Comparison of ENCODE assay signal across 15 cellular contexts in the genomic region with DNA sequence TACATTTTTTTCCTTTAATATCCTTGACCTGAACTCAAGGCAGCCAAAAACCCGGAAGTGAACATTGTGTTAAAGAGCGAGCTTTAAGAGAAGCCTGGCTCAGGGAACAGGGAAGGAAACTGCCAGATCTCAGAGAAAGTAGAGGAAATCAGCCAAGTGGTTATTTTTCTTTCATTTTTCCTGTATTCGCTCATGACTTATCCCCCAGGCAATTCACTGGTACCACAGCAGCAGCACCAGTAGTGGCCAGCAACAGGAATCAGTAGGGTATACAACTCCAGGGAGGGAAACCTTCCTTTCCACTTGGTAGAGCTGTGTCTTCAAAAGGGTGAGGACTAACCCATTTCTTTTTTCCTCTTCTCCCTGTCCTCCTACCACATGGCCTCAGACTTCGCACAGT.
DNase-seq lines count a peak whose midpoint lies in the region; TF ChIP-seq lines count a peak whose summit lies in the region.
"Had no signal": no experiment of that assay in that cellular context is flagged by ENCODE, and none has a peak within 500 bp of the region (broad histone marks: within the 10 kb centered on the region; RNA-seq: fewer than 3 reads in every experiment).

No MANE protein-coding gene starts in this region.

- no peak overlapping the region for H3K27ac ChIP-seq in neuronal stem cell (replicated peaks; ENCODE audit: low read length)
- H3K27ac ChIP-seq: ovary had no signal

- H3K4ac ChIP-seq in neuronal stem cell (ENCODE audit: low read length): no peak overlapping the region

- no peak overlapping the region for H4K91ac ChIP-seq in neuronal stem cell (ENCODE audit: low read depth, low read length, poor library complexity)

- H3K27me3 ChIP-seq in neuronal stem cell (ENCODE audit: control insufficient read depth in 3 of 3, insufficient read depth in 3 of 3, low read depth in 1 of 3, low read length in 3 of 3): no peaks in the 10 kb centered on the region
- H3K27me3 ChIP-seq: ovary, tibial artery had no signal

- H3K4me2 ChIP-seq in neuronal stem cell (ENCODE audit: insufficient read depth, low read length, poor library complexity, severe bottlenecking): no peak overlapping the region

- no peak overlapping the region for H2BK120ac ChIP-seq in neuronal stem cell (ENCODE audit: low read depth, low read length)

- no peak for TF ChIP-seq CTCF in astrocyte of the spinal cord (IDR thresholded peaks at IDR 0.05; ENCODE audit: low read depth, low read length)

- no peak overlapping the region for H3K23ac ChIP-seq in neuronal stem cell (ENCODE audit: low read depth, low read length, poor library complexity)

- no peak overlapping the region for H2BK5ac ChIP-seq in neuronal stem cell (ENCODE audit: low read length)

- H3K4me1 ChIP-seq in neuronal stem cell (ENCODE audit: control insufficient read depth in 2 of 2, insufficient read depth in 1 of 2, low read depth in 1 of 2, low read length in 2 of 2): peaks cover 0 to 25% of the 10 kb centered on the region in 2 donors
- H3K4me1 ChIP-seq: tibial artery had no signal

- H4K8ac ChIP-seq in neuronal stem cell (ENCODE audit: low read depth, low read length): no peak overlapping the region

- no peaks in the 10 kb centered on the region for H3K36me3 ChIP-seq in neuronal stem cell (replicated peaks in 1 of 2; ENCODE audit: control insufficient read depth in 2 of 2, insufficient read depth in 2 of 2, low read length in 2 of 2)
- H3K36me3 ChIP-seq: ovary, tibial artery had no signal

- no peaks in the 10 kb centered on the region for H3K79me1 ChIP-seq in neuronal stem cell (ENCODE audit: low read depth, low read length)

- H2BK15ac ChIP-seq in neuronal stem cell (ENCODE audit: low read length): peak overlapping the region; percentile 40

- in situ Hi-C loops in astrocyte of the spinal cord (cut with HindIII; ENCODE audit: low sequenced_read_pairs): no loop called here

- peak overlapping the region; percentile 59 for H2AFZ ChIP-seq in neuronal stem cell (ENCODE audit: low read length)

- no peak overlapping the region for H2AK5ac ChIP-seq in neuronal stem cell (ENCODE audit: low read depth, low read length)

- H3K4me3 ChIP-seq in astrocyte of the spinal cord (ENCODE audit: low read depth, low read length): no peak overlapping the region
- H3K4me3 ChIP-seq in neuronal stem cell (ENCODE audit: low read length in 2 of 2): no peak overlapping the region
- H3K4me3 ChIP-seq: ovary, tibial artery had no signal

- no peak overlapping the region for H3K18ac ChIP-seq in neuronal stem cell (ENCODE audit: low read length)

- no peak overlapping the region for H2BK12ac ChIP-seq in neuronal stem cell (ENCODE audit: low read length)

- DNase-seq in EL: peak; percentile 52
- peak; percentile 44 for DNase-seq in astrocyte of the spinal cord (ENCODE audit: low read depth, low spot score)
- peak; percentile 29 for DNase-seq in foreskin melanocyte
- DNase-seq in neuronal stem cell (ENCODE audit: low spot score): no peak
- DNase-seq in SHP77 treated with DMSO at 0.1 percent for 48 hours (lab: John Stamatoyannopoulos, UW): no peak
- DNase-seq in NAMALWA (ENCODE audit: low spot score): no peak
- DNase-seq in NCI-H146 (lab: John Stamatoyannopoulos, UW): no peak
- DNase-seq in cerebellar cortex (ENCODE audit: low spot score): no peak
- DNase-seq: activated CD4-positive, alpha-beta T cell treated with anti-CD3 and anti-CD28 coated beads, Interleukin-2, amount 50 U/mL, for 1 hour; anterior cingulate cortex; NCI-H1436 treated with DMSO at 0.1 percent for 48 hours; NCI-H524; ovary; stimulated activated CD4-positive, alpha-beta T cell treated with anti-CD3 and anti-CD28 coated beads, Interleukin-15, amount 100 ng/mL, for 24 hours; tibial artery had no signal

- H3K9ac ChIP-seq in neuronal stem cell (ENCODE audit: low read depth, low read length, poor library complexity): no peak overlapping the region

- WGBS in neuronal stem cell (ENCODE audit: extremely low coverage in 2 of 2, insufficient read length in 2 of 2, insufficient replicate concordance in 1 of 2), 2 donors: no CpG with 5 or more reads among the region's 4 CpGs

- H3K9me3 ChIP-seq in neuronal stem cell (replicated peaks in 1 of 2; ENCODE audit: control insufficient read depth in 2 of 2, insufficient read depth in 1 of 2, low read depth in 1 of 2, low read length in 2 of 2): peaks cover 0 to 12% of the 10 kb centered on the region in 2 donors
- H3K9me3 ChIP-seq: ovary, tibial artery had no signal

- H3K14ac ChIP-seq in neuronal stem cell (ENCODE audit: low read length): no peak overlapping the region

Comparison
In these comparisons a context has a peak if more than half of its experiments do, and no peak if none do; other contexts are left out.
1. DNase-seq: peak in EL (single experiment), astrocyte of the spinal cord (single experiment) and foreskin melanocyte (single experiment); none in neuronal stem cell (single experiment), SHP77 treated with DMSO at 0.1 percent for 48 hours (single experiment), NAMALWA (single experiment), NCI-H146 (single experiment) and cerebellar cortex (single experiment).